ENCODE assay signal across 8 cellular contexts in the genomic region with DNA sequence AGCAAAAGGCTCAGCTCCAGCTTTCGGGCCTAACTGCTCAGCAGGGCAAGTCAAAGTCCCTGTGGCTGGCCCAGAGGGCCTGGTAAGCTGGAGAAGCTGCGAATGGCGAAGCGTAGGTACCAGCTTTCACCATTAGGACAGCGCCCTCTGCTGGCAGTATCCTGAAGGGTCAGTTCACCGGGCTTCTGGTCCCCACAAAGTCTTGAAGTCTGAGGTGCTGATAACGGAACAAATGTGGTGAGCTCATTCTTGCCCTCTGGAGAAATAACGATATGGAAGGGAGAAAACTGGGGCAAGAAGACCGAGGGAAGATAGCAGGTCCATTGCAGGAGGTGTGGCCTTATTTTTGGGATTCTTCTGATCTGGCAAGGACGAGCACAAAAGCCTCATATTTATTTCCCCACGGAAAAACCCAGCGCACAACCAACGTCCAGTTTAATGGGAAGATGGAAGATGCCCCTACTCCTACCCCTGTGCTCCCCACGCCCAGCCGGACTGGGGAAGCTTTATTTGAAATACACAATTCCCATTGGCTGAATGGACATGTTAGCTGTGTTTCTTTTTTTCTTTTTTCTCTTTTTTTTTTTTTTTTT. TPM values are rescaled to one million over a fixed set of nuclear protein-coding genes. Genes with fewer than 3 reads are reported as not detected.
DNase-seq lines count a peak whose midpoint lies in the region; ATAC-seq and TF ChIP-seq lines count a peak whose summit lies in the region.

No MANE protein-coding gene starts in this region.

- ATAC-seq in HG02588 (IDR thresholded peaks at IDR 0.05; ENCODE audit: unreplicated experiment) (peak; percentile 73), left cardiac atrium (peak; percentile 85 to 88), GM18505 (IDR thresholded peaks at IDR 0.05; ENCODE audit: unreplicated experiment) (no peak)

- DNase-seq in GDM1 (lab: John Stamatoyannopoulos, UW) (peak; percentile 76), NCI-H146 (lab: John Stamatoyannopoulos, UW) (peak; percentile 80), T-helper 2 cell (peak; percentile 59 to 87 (median 81)), amygdala (lab: John Stamatoyannopoulos, UW) (peak in 55 of 56 donors; percentile 60 to 98 (median 88)), left cardiac atrium (peak; percentile 92), retinal pigment epithelial cell (ENCODE audit: low read depth) (peak; percentile 76)

- TF ChIP-seq CTCF in retinal pigment epithelial cell (conservative IDR thresholded peaks at IDR 0.05; ENCODE audit: low read depth, low read length): peak; percentile 94

- no peak for TF ChIP-seq POLR2A in GM18505 (IDR thresholded peaks at IDR 0.05; ENCODE audit: borderline replicate concordance, extremely low read depth, insufficient read depth, insufficient read length)

- intact Hi-C loops in left cardiac atrium (cut with DNase I): loop anchor here (5.0 to 10.0 kb wide), 2 partner anchors 438 to 445 kb away; no protein-coding TSS in a partner anchor

- H3K4me3 ChIP-seq in retinal pigment epithelial cell (ENCODE audit: low read length): peak overlapping the region; percentile 38

RNA-seq across cellular contexts. Expression of gene SOWAHA, which starts 7.2 kb away (rescaled TPM):
- under 1 TPM in 1 of 2 donors, not detected in 1; 0.06 TPM for total RNA-seq in left cardiac atrium

RNA-seq across cellular contexts. Expression of gene SHROOM1, which starts 10.2 kb away (rescaled TPM):
- 1 to 10 TPM; 6.1 to 7.2 TPM for total RNA-seq in left cardiac atrium

RNA-seq across cellular contexts. Expression of gene SEPTIN8, which starts 43.2 kb away (rescaled TPM):
- 10 to 100 TPM; 29.4 to 31.3 TPM for total RNA-seq in left cardiac atrium

RNA-seq across cellular contexts. Expression of gene GDF9, which starts 46.0 kb away (rescaled TPM):
- under 1 TPM in 1 of 2 donors, not detected in 1; 0.65 TPM for total RNA-seq in left cardiac atrium

RNA-seq across cellular contexts. Expression of gene UQCRQ, which starts 46.2 kb away (rescaled TPM):
- 1,000 to 10,000 TPM; 1,029 to 1,106 TPM for total RNA-seq in left cardiac atrium
